Comparison of ENCODE assay signal across 8 cellular contexts in genomic region chr20:18496042-18496441, GRCh38. TPM values are rescaled to one million over a fixed set of nuclear protein-coding genes. Genes with fewer than 3 reads are reported as not detected.
DNase-seq lines count a peak whose midpoint lies in the region; ATAC-seq, FAIRE-seq and TF ChIP-seq lines count a peak whose summit lies in the region.

No MANE protein-coding gene starts in this region.

- H3K4me3 Mint-ChIP-seq in natural killer cell treated with Interleukin-12 subunit alpha and Interleukin-12 subunit beta and Interleukin-15 and Interleukin-18, amount 100 ng/mL, for 72 hours: peak overlapping the region; percentile 73

- FAIRE-seq in bronchial epithelial cell (lab: Jason Lieb, UNC): no peak

- H3K27me3 ChIP-seq in bronchial epithelial cell (ENCODE audit: control insufficient read depth, insufficient read depth, low read length): no peaks in the 10 kb centered on the region

- DNase-seq in DMS153 (lab: John Stamatoyannopoulos, UW) (peak; percentile 16), NCI-H146 (lab: John Stamatoyannopoulos, UW) (peak; percentile 16), bronchial epithelial cell (ENCODE audit: low read depth) (peak; percentile 12), GM13977 (ENCODE audit: low spot score) (no peak)
- no peak for DNase-seq in natural killer cell treated with Interleukin-12 subunit alpha and Interleukin-12 subunit beta and Interleukin-15 and Interleukin-18, amount 100 ng/mL, for 72 hours (ENCODE audit: low spot score)
- no peak for DNase-seq in NK-92 treated with Interleukin-12 subunit alpha and Interleukin-12 subunit beta, amount 100 ng/mL, for 24 hours (lab: John Stamatoyannopoulos, UW)
- DNase-seq in activated CD4-positive, alpha-beta T cell treated with anti-CD3 and anti-CD28 coated beads for 48 hours: no peak

- H3K27ac Mint-ChIP-seq in natural killer cell treated with Interleukin-12 subunit alpha and Interleukin-12 subunit beta and Interleukin-15 and Interleukin-18, amount 100 ng/mL, for 72 hours: peak overlapping the region in 1 of 2 donors; percentile 81

- no peaks in the 10 kb centered on the region for H3K27me3 Mint-ChIP-seq in natural killer cell treated with Interleukin-12 subunit alpha and Interleukin-12 subunit beta and Interleukin-15 and Interleukin-18, amount 100 ng/mL, for 72 hours

- H3K4me1 Mint-ChIP-seq in natural killer cell treated with Interleukin-12 subunit alpha and Interleukin-12 subunit beta and Interleukin-15 and Interleukin-18, amount 100 ng/mL, for 72 hours (ENCODE audit: low read depth in 2 of 2): peaks cover 14 to 17% of the 10 kb centered on the region in 2 donors

- no peak for TF ChIP-seq CTCF in bronchial epithelial cell (IDR thresholded peaks at IDR 0.05; ENCODE audit: insufficient read depth, low read length, severe bottlenecking)
- TF ChIP-seq CTCF in GM13977 (IDR thresholded peaks at IDR 0.05; ENCODE audit: extremely low read depth, insufficient read depth, missing control alignments): no peak

- in situ Hi-C loops in GM13977 (cut with MboI; ENCODE audit: low pct_unique_long_range_greater_than_20kb, low sequenced_read_pairs, unreplicated experiment): no loop called here

- H3K36me3 ChIP-seq in bronchial epithelial cell (ENCODE audit: control insufficient read depth, insufficient read depth, low read length): no peaks in the 10 kb centered on the region

- H3K4me3 ChIP-seq in bronchial epithelial cell (ENCODE audit: low read depth, low read length): peak overlapping the region; percentile 73

- ATAC-seq in natural killer cell treated with Interleukin-12 subunit alpha and Interleukin-12 subunit beta and Interleukin-15 and Interleukin-18, amount 100 ng/mL, for 72 hours: no peak
- no peak for ATAC-seq in HG03045 (IDR thresholded peaks at IDR 0.05; ENCODE audit: unreplicated experiment)

- peaks cover 7% of the 10 kb centered on the region for H3K36me3 Mint-ChIP-seq in natural killer cell treated with Interleukin-12 subunit alpha and Interleukin-12 subunit beta and Interleukin-15 and Interleukin-18, amount 100 ng/mL, for 72 hours

- no peaks in the 10 kb centered on the region for H3K9me3 Mint-ChIP-seq in natural killer cell treated with Interleukin-12 subunit alpha and Interleukin-12 subunit beta and Interleukin-15 and Interleukin-18, amount 100 ng/mL, for 72 hours

RNA-seq across cellular contexts. Expression of gene RBBP9, which starts 1.0 kb away (rescaled TPM):
- total RNA-seq in bronchial epithelial cell: 12.0 and 18.2 TPM in 2 replicates
- total RNA-seq in natural killer cell treated with Interleukin-12 subunit alpha and Interleukin-12 subunit beta and Interleukin-15 and Interleukin-18, amount 100 ng/mL, for 72 hours: 10 to 100 TPM in 1 of 2 donors, 1 to 10 TPM in 1; 7.5 to 10.5 TPM

RNA-seq across cellular contexts. Expression of gene SEC23B, which starts 11.7 kb away (rescaled TPM):
- total RNA-seq in bronchial epithelial cell: 81.6 and 119 TPM in 2 replicates
- total RNA-seq in natural killer cell treated with Interleukin-12 subunit alpha and Interleukin-12 subunit beta and Interleukin-15 and Interleukin-18, amount 100 ng/mL, for 72 hours: 100 to 1,000 TPM; 123 to 172 TPM

RNA-seq across cellular contexts. Expression of gene POLR3F, which starts 28.9 kb away (rescaled TPM):
- total RNA-seq in bronchial epithelial cell: 6.3 and 9.1 TPM in 2 replicates
- total RNA-seq in natural killer cell treated with Interleukin-12 subunit alpha and Interleukin-12 subunit beta and Interleukin-15 and Interleukin-18, amount 100 ng/mL, for 72 hours: 10 to 100 TPM; 12.7 to 15.2 TPM

RNA-seq across cellular contexts. Expression of gene DZANK1, which starts 29.2 kb away (rescaled TPM):
- total RNA-seq in bronchial epithelial cell: 0.26 and 0.64 TPM in 2 replicates
- 1 to 10 TPM; 2.2 to 6.5 TPM for total RNA-seq in natural killer cell treated with Interleukin-12 subunit alpha and Interleukin-12 subunit beta and Interleukin-15 and Interleukin-18, amount 100 ng/mL, for 72 hours

Comparison
In these comparisons a context has a peak if more than half of its experiments do, and no peak if none do; other contexts are left out.
1. DNase-seq: peak in DMS153 (single experiment), NCI-H146 (single experiment) and bronchial epithelial cell (single experiment); none in natural killer cell treated with Interleukin-12 subunit alpha and Interleukin-12 subunit beta and Interleukin-15 and Interleukin-18, amount 100 ng/mL, for 72 hours (single experiment), NK-92 treated with Interleukin-12 subunit alpha and Interleukin-12 subunit beta, amount 100 ng/mL, for 24 hours (single experiment), activated CD4-positive, alpha-beta T cell treated with anti-CD3 and anti-CD28 coated beads for 48 hours (single experiment) and GM13977 (single experiment).